ENCODE assay signal across 1 cellular context in the genomic region with DNA sequence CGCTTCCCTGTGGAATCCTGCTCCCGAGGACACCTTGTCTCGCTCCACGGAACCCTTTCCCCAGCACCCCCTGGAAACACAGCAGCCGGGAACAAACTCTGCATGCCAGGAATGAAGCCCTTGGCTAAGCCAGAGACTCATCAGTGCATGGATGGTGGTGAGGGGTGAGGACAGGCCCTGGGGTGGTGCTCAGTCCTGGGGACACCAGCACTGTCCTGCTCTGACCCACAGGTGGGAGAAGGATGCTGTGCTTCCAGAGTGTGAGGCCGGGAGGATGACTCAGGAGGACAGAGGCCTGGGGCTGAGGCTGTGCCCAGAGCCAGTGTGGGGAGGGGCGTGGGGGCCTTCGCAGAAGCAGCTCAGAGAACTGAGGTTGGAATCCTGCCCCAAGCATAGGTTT.
TF ChIP-seq lines count a peak whose summit lies in the region.

No MANE protein-coding gene starts in this region.

TF ChIP-seq in K562, 482 proteins besides CTCF, POLR2A, EP300 and RAD21:
- TF ChIP-seq FOS (IDR thresholded peaks at IDR 0.05; ENCODE audit: extremely low read depth, insufficient read length) (no peak), NFXL1 (CRISPR knock-in tag; IDR thresholded peaks at IDR 0.05) (no peak), HOXB6 (CRISPR knock-in tag; IDR thresholded peaks at IDR 0.05; ENCODE audit: borderline replicate concordance) (no peak)
TF ChIP-seq in K562: peak in this region for 0.
